ENCODE assay signal across 10 cellular contexts in genomic region chr5:72172832-72173231, GRCh38.
"Had no signal": no experiment of that assay in that cellular context is flagged by ENCODE, and none has a peak within 500 bp of the region (broad histone marks: within the 10 kb centered on the region; RNA-seq: fewer than 3 reads in every experiment).

No MANE protein-coding gene starts in this region.

- H3K4me1 ChIP-seq: foreskin keratinocyte, thyroid gland, uterus had no signal

- DNase-seq: activated CD4-positive, alpha-beta T cell treated with anti-CD3 and anti-CD28 coated beads, Interleukin-2, amount 10 ng/mL, durations not matched to agents 7 days and 5 days; activated CD8-positive, alpha-beta memory T cell treated with anti-CD3 and anti-CD28 coated beads for 24 hours; activated naive CD8-positive, alpha-beta T cell treated with anti-CD3 and anti-CD28 coated beads for 36 hours; amygdala; brain microvascular endothelial cell; effector memory CD4-positive, alpha-beta T cell; foreskin keratinocyte; thyroid gland; uterus had no signal

- H3K9me3 ChIP-seq: thyroid gland, uterus had no signal

- H3K4me3 ChIP-seq: thyroid gland, uterus had no signal

- ATAC-seq: foreskin keratinocyte; stimulated activated memory B cell treated with anti-CD40 and anti-IgM and Interleukin-4, amounts not matched to agents 10 μg/mL and 1 μg/mL and 100 μg/mL, for 72 hours had no signal

- H3K36me3 ChIP-seq: thyroid gland, uterus had no signal
